In the genomic region with DNA sequence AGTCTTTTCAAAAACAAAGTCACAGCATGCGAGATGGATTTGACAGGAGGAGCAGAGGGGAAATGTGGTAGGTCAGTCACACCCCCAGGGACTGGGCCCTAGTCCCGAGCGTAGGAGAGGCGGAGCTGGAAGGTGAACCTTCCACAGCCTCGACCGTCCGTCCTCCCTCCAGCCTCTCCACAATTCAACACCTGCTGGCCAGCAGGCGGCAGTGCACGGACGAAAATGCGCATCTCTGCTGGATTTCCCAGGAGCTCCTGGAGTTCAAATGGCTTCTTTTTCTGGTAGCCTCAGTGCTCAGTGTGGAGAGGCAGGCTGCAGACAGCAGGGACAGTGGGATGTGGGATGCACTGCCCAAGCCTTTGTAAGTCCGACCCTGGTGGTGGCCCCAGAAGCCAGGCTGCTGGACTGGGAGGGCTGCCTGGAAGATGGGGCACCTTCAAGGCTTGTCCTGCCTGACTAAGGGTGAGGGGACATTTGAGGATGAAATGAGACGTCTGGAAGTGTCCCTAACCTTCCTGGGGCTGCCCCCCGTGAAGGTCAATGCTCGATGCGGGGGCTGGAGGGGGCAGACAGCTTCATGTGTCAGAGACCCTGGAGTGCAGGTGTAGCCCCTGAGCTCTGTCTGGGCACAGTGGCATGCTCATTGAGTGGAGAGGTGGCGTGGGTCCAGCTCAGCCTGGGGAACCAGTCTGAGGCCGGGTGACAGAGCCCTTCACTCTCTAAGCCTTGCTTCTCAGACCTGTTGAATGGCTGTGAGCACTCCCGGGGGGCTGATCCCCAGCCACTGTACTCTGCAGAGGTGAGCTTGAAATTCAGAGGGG, we compare ENCODE assay signal across 9 cellular contexts.
DNase-seq lines count a peak whose midpoint lies in the region; ATAC-seq and TF ChIP-seq lines count a peak whose summit lies in the region.
"Had no signal": no experiment of that assay in that cellular context is flagged by ENCODE, and none has a peak within 500 bp of the region (broad histone marks: within the 10 kb centered on the region; RNA-seq: fewer than 3 reads in every experiment).

No MANE protein-coding gene starts in this region.

- no peak for TF ChIP-seq EP300 in sigmoid colon (IDR thresholded peaks at IDR 0.05)

- H3K36me3 Mint-ChIP-seq in Calu3 (ENCODE audit: insufficient read depth, unreplicated experiment) = no peaks in the 10 kb centered on the region

- peaks cover 9% of the 10 kb centered on the region for H3K4me1 Mint-ChIP-seq in Calu3 (ENCODE audit: low read depth, unreplicated experiment)

- H3K4me3 ChIP-seq in WI38 (ENCODE audit: low read depth, low read length) (no peak overlapping the region), sigmoid colon (no peak overlapping the region)
- H3K4me3 ChIP-seq: skin epidermis had no signal

- no peak overlapping the region for H3K4me3 Mint-ChIP-seq in Calu3 (ENCODE audit: low read depth, unreplicated experiment)

- intact Hi-C loops in Calu3 (cut with micrococcal nuclease; ENCODE audit: unreplicated experiment) (loop anchor here (2.0 kb wide), 1 partner anchor 261 kb away; no protein-coding TSS in a partner anchor), head of caudate nucleus (cut with DNase I) (loop anchor here (10.0 kb wide), 1 partner anchor 259 kb away; no protein-coding TSS in a partner anchor), sigmoid colon (cut with DNase I) (loop anchor here (5.0 kb wide), 1 partner anchor 262 kb away; no protein-coding TSS in a partner anchor)

- ATAC-seq in GM19438 (IDR thresholded peaks at IDR 0.05; ENCODE audit: low read depth, unreplicated experiment) (peak; percentile 60), HG03175 (IDR thresholded peaks at IDR 0.05; ENCODE audit: unreplicated experiment) (no peak), GM21367 (IDR thresholded peaks at IDR 0.05; ENCODE audit: unreplicated experiment) (no peak)

- DNase-seq in Calu3 (peak; percentile 75), NCI-H146 treated with DMSO at 0.1 percent for 48 hours (lab: John Stamatoyannopoulos, UW; ENCODE audit: unreplicated experiment) (peak; percentile 81), head of caudate nucleus (peak; percentile 38 to 82 (median 67)), sigmoid colon (peak; percentile 69)

- no TSS peak for BruUV-seq in Calu3 (replicated peaks; lab: Mats Ljungman, UMichigan)

- no peaks in the 10 kb centered on the region for H3K27me3 ChIP-seq in sigmoid colon

- H3K9me3 Mint-ChIP-seq in Calu3 (ENCODE audit: low read depth, unreplicated experiment) = peaks cover 4% of the 10 kb centered on the region

- H3K4me1 ChIP-seq in sigmoid colon = peaks cover 0 to 23% (median 12%) of the 10 kb centered on the region in 4 donors

- no peaks in the 10 kb centered on the region for H3K9me3 ChIP-seq in sigmoid colon

- H3K27me3 Mint-ChIP-seq in Calu3 (ENCODE audit: unreplicated experiment) = no peaks in the 10 kb centered on the region

- no peak overlapping the region for H3K27ac ChIP-seq in sigmoid colon
- H3K27ac ChIP-seq: skin epidermis had no signal

- TF ChIP-seq CTCF in Calu3 (IDR thresholded peaks at IDR 0.05; ENCODE audit: unreplicated experiment) (peak; percentile 84), WI38 (IDR thresholded peaks at IDR 0.05; ENCODE audit: low read depth, low read length) (peak; percentile 80), sigmoid colon (IDR thresholded peaks at IDR 0.05) (peak in 3 of 4 experiments; percentile 39 to 47 (median 43))

- H3K27ac Mint-ChIP-seq in Calu3 (ENCODE audit: unreplicated experiment) = no peak overlapping the region

- TF ChIP-seq POLR2A in sigmoid colon (IDR thresholded peaks at IDR 0.05) = no peak

- H3K36me3 ChIP-seq in sigmoid colon = no peaks in the 10 kb centered on the region

- CTCF ChIA-PET in Calu3 (lab: Charles Lee) = interaction anchor here (0.9 to 2.5 kb wide), 13 partner anchors 10 to 604 kb away, joined by 3 to 44 read pairs (median 3); no protein-coding TSS in a partner anchor

- 33 to 39% methylated on average over 19 of the region's 19 CpGs for WGBS in sigmoid colon, 2 donors
